8 cellular contexts compared by ENCODE assay signal in the genomic region with DNA sequence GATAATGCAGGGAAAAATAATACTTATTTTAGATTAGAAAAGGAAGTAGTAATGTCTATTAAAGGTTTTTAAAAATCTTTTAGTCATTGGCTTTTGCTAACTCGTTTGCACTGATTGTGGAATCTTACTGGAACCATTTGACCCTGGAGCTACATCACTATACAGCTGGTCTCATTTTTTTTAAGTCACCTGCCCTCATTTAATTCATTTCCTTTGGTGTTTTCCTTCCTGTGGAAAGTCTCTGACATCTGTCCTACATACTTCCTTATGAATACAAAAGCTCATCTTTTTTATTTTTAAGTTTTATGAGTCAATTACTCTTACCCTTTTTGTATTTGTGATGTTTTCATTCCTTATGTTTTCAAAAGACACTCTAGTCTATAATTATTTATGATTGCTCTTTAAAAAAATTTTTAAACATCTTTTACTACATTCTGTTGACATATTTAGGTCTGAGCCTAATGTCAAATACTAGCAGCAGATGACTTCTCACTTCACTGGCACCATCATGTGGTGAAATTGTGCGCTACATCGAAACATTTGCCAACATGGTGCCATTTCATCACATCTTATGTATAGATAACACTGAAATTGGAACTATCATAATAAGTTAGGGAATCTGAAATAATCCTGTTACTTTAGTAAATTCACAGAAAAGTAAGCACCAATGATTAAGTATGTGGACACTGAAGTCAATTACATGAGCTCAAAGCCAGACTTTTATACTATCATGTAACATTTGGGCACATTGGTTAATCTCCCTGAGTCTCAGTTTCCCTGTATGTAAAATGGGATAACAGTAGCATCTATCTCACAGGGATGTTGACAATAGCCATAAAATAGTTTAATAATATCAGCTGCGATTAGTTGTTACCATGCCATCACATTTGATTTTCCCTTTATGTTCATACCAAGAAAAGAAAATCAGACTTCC. TPM values are rescaled to one million over a fixed set of nuclear protein-coding genes. Genes with fewer than 3 reads are reported as not detected.
DNase-seq lines count a peak whose midpoint lies in the region; ATAC-seq lines count a peak whose summit lies in the region.

No MANE protein-coding gene starts in this region.

- peak; percentile 79 for DNase-seq in DMS 273 (lab: John Stamatoyannopoulos, UW; ENCODE audit: unreplicated experiment)
- DNase-seq in DMS 273 treated with DMSO at 0.1 percent for 48 hours (lab: John Stamatoyannopoulos, UW) = no peak
- peak; percentile 40 for DNase-seq in HCEC 1CT
- DNase-seq in NCI-H146 treated with DMSO at 0.1 percent for 48 hours (lab: John Stamatoyannopoulos, UW; ENCODE audit: unreplicated experiment) = peak; percentile 1
- DNase-seq in cerebellar cortex (ENCODE audit: low spot score) = peak; percentile 83
- peak; percentile 69 for DNase-seq in left lobe of liver (ENCODE audit: low spot score)
- peak; percentile 28 for DNase-seq in stimulated activated CD8-positive, alpha-beta memory T cell treated with anti-CD3 and anti-CD28 coated beads, Interleukin-12 subunit alpha, Interleukin-12 subunit beta, amount 100 ng/mL, for 4 hours (ENCODE audit: low read depth)

- ATAC-seq in activated CD4-positive, CD25-positive, alpha-beta regulatory T cell treated with anti-CD3 and anti-CD28 coated beads, Interleukin-2, amount 50 U/mL, for 24 hours = peak; percentile 48 to 50
- ATAC-seq in left lobe of liver = peak; percentile 94

RNA-seq across cellular contexts. Expression of a gene that starts 9.4 kb away (rescaled TPM):
- 20.7 TPM for total RNA-seq in left lobe of liver
